Comparison of ENCODE assay signal across 16 cellular contexts in genomic region chr1:109960745-109961094, GRCh38. TPM values are rescaled to one million over a fixed set of nuclear protein-coding genes. Genes with fewer than 3 reads are reported as not detected.
A peak's percentile ranks its signal among the peaks of the same experiment; 100 is the strongest.
DNase-seq lines count a peak whose midpoint lies in the region; ATAC-seq and TF ChIP-seq lines count a peak whose summit lies in the region.
"Had no signal": no experiment of that assay in that cellular context is flagged by ENCODE, and none has a peak within 500 bp of the region (broad histone marks: within the 10 kb centered on the region; RNA-seq: fewer than 3 reads in every experiment).

No MANE protein-coding gene starts in this region.

- no peak overlapping the region for H4K12ac ChIP-seq in trophoblast cell (ENCODE audit: low read depth, low read length)

- H3K18ac ChIP-seq in trophoblast cell (ENCODE audit: low read length), result no peak overlapping the region

- no peak overlapping the region for H2AK5ac ChIP-seq in trophoblast cell (ENCODE audit: low read length)

- H3K27ac ChIP-seq in HCT116 (ENCODE audit: low read depth, low read length), result no peak overlapping the region
- peak overlapping the region; percentile 81 for H3K27ac ChIP-seq in RWPE2 (ENCODE audit: poor library complexity, severe bottlenecking)
- peak overlapping the region; percentile 85 for H3K27ac ChIP-seq in trophoblast cell (ENCODE audit: low read depth, low read length)
- no peak overlapping the region for H3K27ac ChIP-seq in Karpas-422 (ENCODE audit: low read length)
- H3K27ac ChIP-seq: prostate gland, spleen had no signal

- ATAC-seq in HCT116 (no peak), RWPE2 (ENCODE audit: low read depth) (no peak), GM19324 (IDR thresholded peaks at IDR 0.05; ENCODE audit: low FRiP score, unreplicated experiment) (no peak)
- ATAC-seq: naive thymus-derived CD4-positive, alpha-beta T cell had no signal

- H3K79me2 ChIP-seq in HCT116 (ENCODE audit: insufficient read depth, low read length) (no peaks in the 10 kb centered on the region), trophoblast cell (ENCODE audit: control insufficient read depth, insufficient read depth, low read length, poor library complexity) (peaks cover 2% of the 10 kb centered on the region), Karpas-422 (ENCODE audit: low read length) (no peaks in the 10 kb centered on the region)

- peaks cover 20% of the 10 kb centered on the region for H3K79me1 ChIP-seq in trophoblast cell (ENCODE audit: low read length)

- H3K14ac ChIP-seq in trophoblast cell (ENCODE audit: low read length), result no peak overlapping the region

- H4K8ac ChIP-seq in trophoblast cell (ENCODE audit: low read depth, low read length), result no peak overlapping the region

- H2AFZ ChIP-seq in HCT116 (ENCODE audit: low read depth, low read length, poor library complexity, severe bottlenecking) (peak overlapping the region; percentile 63), trophoblast cell (ENCODE audit: insufficient read depth, low read length, poor library complexity) (no peak overlapping the region), Karpas-422 (ENCODE audit: low read length) (no peak overlapping the region)

- TF ChIP-seq CTCF in HCT116 (IDR thresholded peaks at IDR 0.05 in 2 of 3, conservative IDR thresholded peaks at IDR 0.05 in 1 of 3; ENCODE audit: borderline replicate concordance in 1 of 3, insufficient read depth in 1 of 3, low read depth in 2 of 3, low read length in 2 of 3) (no peak), RWPE2 (IDR thresholded peaks at IDR 0.05; ENCODE audit: poor library complexity, severe bottlenecking) (no peak)

- H2BK120ac ChIP-seq in trophoblast cell (ENCODE audit: insufficient read depth, low read length, poor library complexity), result peak overlapping the region; percentile 88

- H3K4me1 ChIP-seq in HCT116 (ENCODE audit: control insufficient read depth in 1 of 2, insufficient read depth in 2 of 2, low read length in 2 of 2) (peaks cover 7 to 12% of the 10 kb centered on the region in 2 experiments; a peak in 3 of 4 replicates), RWPE2 (ENCODE audit: insufficient read depth, poor library complexity, severe bottlenecking) (peaks cover 14% of the 10 kb centered on the region), iPS-15b (ENCODE audit: control insufficient read depth, insufficient read depth, low read length) (peaks cover 43% of the 10 kb centered on the region), trophoblast cell (ENCODE audit: control insufficient read depth in 1 of 2, insufficient read depth in 2 of 2, low read length in 2 of 2) (peaks cover 7 to 22% of the 10 kb centered on the region in 2 experiments), Karpas-422 (ENCODE audit: low read length) (no peaks in the 10 kb centered on the region)
- H3K4me1 ChIP-seq: BE2C had no signal

- intact Hi-C loops in HCT116 (cut with micrococcal nuclease), result no loop called here

- CTCF ChIA-PET in HCT116 (lab: Charles Lee), result interaction anchor here (2.5 kb wide), 1 partner anchor 23 kb away, joined by 12 read pairs; the partner anchor contains the start of gene AHCYL1

- no peak overlapping the region for H3K9ac ChIP-seq in HCT116 (ENCODE audit: low read length)
- no peak overlapping the region for H3K9ac ChIP-seq in iPS-15b (ENCODE audit: low read depth, low read length)
- H3K9ac ChIP-seq in trophoblast cell (ENCODE audit: low read length), result no peak overlapping the region
- no peak overlapping the region for H3K9ac ChIP-seq in Karpas-422 (ENCODE audit: low read length)

- no peak overlapping the region for H3K4ac ChIP-seq in trophoblast cell (ENCODE audit: low read depth, low read length)

- TF ChIP-seq POLR2A in HCT116 (IDR thresholded peaks at IDR 0.05; ENCODE audit: borderline replicate concordance, extremely low read depth, insufficient read depth, insufficient read length), result no peak

- H2BK12ac ChIP-seq in trophoblast cell (ENCODE audit: low read length), result no peak overlapping the region

- H3K9me2 ChIP-seq in HCT116 (ENCODE audit: insufficient read depth) (no peaks in the 10 kb centered on the region), Karpas-422 (replicated peaks; ENCODE audit: insufficient read depth, low read length) (no peaks in the 10 kb centered on the region)

- POLR2A ChIA-PET in HCT116 (lab: Charles Lee), result no interaction called here

- H3K23ac ChIP-seq in trophoblast cell (ENCODE audit: low read length), result no peak overlapping the region

- H4K20me1 ChIP-seq in HCT116 (ENCODE audit: insufficient read depth) (no peaks in the 10 kb centered on the region), Karpas-422 (ENCODE audit: insufficient read depth, low read depth, low read length) (no peaks in the 10 kb centered on the region)

- H2BK5ac ChIP-seq in trophoblast cell (ENCODE audit: low read depth, low read length, poor library complexity), result no peak overlapping the region

- no peaks in the 10 kb centered on the region for H3K9me3 ChIP-seq in HCT116 (ENCODE audit: control insufficient read depth in 1 of 2, insufficient read depth in 1 of 2, low read depth in 1 of 2, low read length in 2 of 2)
- no peaks in the 10 kb centered on the region for H3K9me3 ChIP-seq in RWPE2 (ENCODE audit: severe bottlenecking)
- no peaks in the 10 kb centered on the region for H3K9me3 ChIP-seq in iPS-15b (ENCODE audit: control insufficient read depth, insufficient read depth, low read length)
- no peaks in the 10 kb centered on the region for H3K9me3 ChIP-seq in trophoblast cell (ENCODE audit: insufficient read depth, low read depth, low read length)
- no peaks in the 10 kb centered on the region for H3K9me3 ChIP-seq in Karpas-422 (ENCODE audit: low read length)
- H3K9me3 ChIP-seq: BE2C, prostate gland, spleen had no signal

- H3K4me3 ChIP-seq in HCT116 (replicated peaks in 1 of 2; ENCODE audit: low read depth in 1 of 2, low read length in 2 of 2), result no peak overlapping the region
- H3K4me3 ChIP-seq in RWPE2 (ENCODE audit: severe bottlenecking), result no peak overlapping the region
- H3K4me3 ChIP-seq in iPS-15b (ENCODE audit: low read depth, low read length), result peak overlapping the region; percentile 14
- no peak overlapping the region for H3K4me3 ChIP-seq in trophoblast cell (ENCODE audit: low read depth, low read length)
- H3K4me3 ChIP-seq in Karpas-422 (ENCODE audit: low read length), result no peak overlapping the region
- H3K4me3 ChIP-seq: lung, prostate gland, spleen had no signal

- H3K4me2 ChIP-seq in HCT116 (ENCODE audit: low read length), result no peak overlapping the region
- H3K4me2 ChIP-seq in trophoblast cell (ENCODE audit: low read length), result peak overlapping the region; percentile 45
- H3K4me2 ChIP-seq in Karpas-422 (ENCODE audit: low read depth, low read length, poor library complexity, severe bottlenecking), result no peak overlapping the region

- TF ChIP-seq RAD21 in HCT116 (IDR thresholded peaks at IDR 0.05; ENCODE audit: low read depth), result no peak

- no TSS peak for BruUV-seq in HCT116 (replicated peaks; lab: Mats Ljungman, UMichigan)

- H3K36me3 ChIP-seq in HCT116 (ENCODE audit: control insufficient read depth in 1 of 2, insufficient read depth in 2 of 2, low read length in 2 of 2) (no peaks in the 10 kb centered on the region), RWPE2 (ENCODE audit: low read depth) (no peaks in the 10 kb centered on the region), iPS-15b (ENCODE audit: control insufficient read depth, insufficient read depth, low read length) (no peaks in the 10 kb centered on the region), trophoblast cell (ENCODE audit: control insufficient read depth in 1 of 2, insufficient read depth in 2 of 2, low read length in 2 of 2) (no peaks in the 10 kb centered on the region), Karpas-422 (ENCODE audit: insufficient read depth, low read length) (no peaks in the 10 kb centered on the region)
- H3K36me3 ChIP-seq: BE2C, prostate gland, spleen had no signal

- RAD21 ChIA-PET in HCT116 (lab: Charles Lee; ENCODE audit: low non-redundant PET in 1 of 2, low total read pairs in 2 of 2, uncharacterized antibody in 2 of 2, unreplicated experiment in 2 of 2), result no interaction called here

- H3K27me3 ChIP-seq in HCT116 (ENCODE audit: insufficient read depth, low read length) (no peaks in the 10 kb centered on the region), RWPE2 (ENCODE audit: insufficient read depth, poor library complexity, severe bottlenecking) (no peaks in the 10 kb centered on the region), iPS-15b (ENCODE audit: control insufficient read depth, insufficient read depth, low read length) (peaks cover 17% of the 10 kb centered on the region), trophoblast cell (ENCODE audit: insufficient read depth, low read length) (no peaks in the 10 kb centered on the region), Karpas-422 (ENCODE audit: low read length) (no peaks in the 10 kb centered on the region)
- H3K27me3 ChIP-seq: BE2C, spleen had no signal

- H4K91ac ChIP-seq in trophoblast cell (ENCODE audit: low read depth, low read length), result no peak overlapping the region

- no CpG with 5 or more reads among the region's 1 CpG for WGBS in trophoblast cell (ENCODE audit: extremely low coverage, insufficient coverage, insufficient read length)

- DNase-seq in HCT116 (ENCODE audit: low read depth, low spot score), result no peak
- DNase-seq in RWPE2 (ENCODE audit: low spot score), result no peak
- DNase-seq in trophoblast cell, result no peak
- no peak for DNase-seq in activated CD4-positive, alpha-beta T cell treated with anti-CD3 and anti-CD28 coated beads, Interleukin-2, amount 50 U/mL, for 1 hour
- no peak for DNase-seq in Karpas-422
- DNase-seq: activated CD4-positive, CD25-positive, alpha-beta regulatory T cell treated with anti-CD3 and anti-CD28 coated beads, Interleukin-2, amount 50 U/mL, for 72 hours; BE2C; caudate nucleus; effector memory CD4-positive, alpha-beta T cell; naive thymus-derived CD4-positive, alpha-beta T cell; spleen; stimulated activated CD8-positive, alpha-beta memory T cell treated with anti-CD3 and anti-CD28 coated beads, Interleukin-4, amount 100 ng/mL, for 48 hours had no signal

TF ChIP-seq in HCT116, 20 proteins besides CTCF, POLR2A, EP300 and RAD21 (continues in another document):
- TF ChIP-seq ZNF274 (IDR thresholded peaks at IDR 0.05; ENCODE audit: low read depth, low read length) (no peak), EZH2 (IDR thresholded peaks at IDR 0.05) (no peak), SRF (IDR thresholded peaks at IDR 0.05; ENCODE audit: low read depth) (no peak), JUND (IDR thresholded peaks at IDR 0.05) (no peak), EZH2phosphoT487 (IDR thresholded peaks at IDR 0.05; ENCODE audit: borderline replicate concordance) (no peak)

RNA-seq across cellular contexts. Expression of gene AHCYL1, which starts 23.8 kb away (rescaled TPM):
- total RNA-seq in HCT116 (2021; ENCODE audit: unreplicated experiment), result 92.0 TPM
- polyA plus RNA-seq in HCT116 (2012), result 95.4 and 99.7 TPM in 2 replicates
- 84.4 and 84.7 TPM in 2 replicates for polyA plus RNA-seq in trophoblast cell (2013)
- 29.5 and 34.0 TPM in 2 replicates for total RNA-seq in Karpas-422 (2014; rRNA removed; shearing (Covaris generic); ENCODE audit: low replicate concordance)

RNA-seq across cellular contexts. Expression of gene CSF1, which starts 50.1 kb away (rescaled TPM):
- total RNA-seq in HCT116 (2021; ENCODE audit: unreplicated experiment), result 3.0 TPM
- polyA plus RNA-seq in HCT116 (2012), result 2.1 and 2.3 TPM in 2 replicates
- 10.4 and 10.7 TPM in 2 replicates for polyA plus RNA-seq in trophoblast cell (2013)
- 0.07 and 0.29 TPM in 2 replicates for total RNA-seq in Karpas-422 (2014; rRNA removed; shearing (Covaris generic); ENCODE audit: low replicate concordance)

Comparison
In these comparisons a context has a peak if more than half of its experiments do, and no peak if none do; other contexts are left out.
1. H3K27ac ChIP-seq: peak in RWPE2 (single experiment) and trophoblast cell (single experiment); none in HCT116 (single experiment) and Karpas-422 (single experiment).